In genomic region chr13:109786457-109787134, GRCh38 we compare ENCODE assay signal across 8 cellular contexts. TPM values are rescaled to one million over a fixed set of nuclear protein-coding genes. Genes with fewer than 3 reads are reported as not detected.
A peak's percentile ranks its signal among the peaks of the same experiment; 100 is the strongest.
DNase-seq lines count a peak whose midpoint lies in the region; ATAC-seq and TF ChIP-seq lines count a peak whose summit lies in the region.

Gene IRS2, minus strand, starts transcription at chr13:109786583. Its CDS starts 530 bp downstream, at chr13:109786053.

- H3K27me3 ChIP-seq in vagina = no peaks in the 10 kb centered on the region

- in situ Hi-C loops in astrocyte of the cerebellum (cut with HindIII; ENCODE audit: low sequenced_read_pairs) = no loop called here

- H3K4me1 ChIP-seq in vagina = peaks cover 20% of the 10 kb centered on the region

- intact Hi-C loops in vagina (cut with DNase I) = loop anchor here (10.0 kb wide), 2 partner anchors 318 to 832 kb away; no protein-coding TSS in a partner anchor

- no peaks in the 10 kb centered on the region for H3K9me3 ChIP-seq in vagina

- TF ChIP-seq POLR2A in GM18505 (IDR thresholded peaks at IDR 0.05; ENCODE audit: borderline replicate concordance, extremely low read depth, insufficient read depth, insufficient read length) (no peak), vagina (IDR thresholded peaks at IDR 0.05) (peak; percentile 79 to 99)

- H3K4me3 ChIP-seq in astrocyte of the cerebellum (ENCODE audit: low read depth, low read length) (peak within 1 kb of the TSS; percentile 77), vagina (peak within 1 kb of the TSS; percentile 74 to 84)

- H3K27ac ChIP-seq in vagina = peak within 1 kb of the TSS; percentile 92

- ATAC-seq in GM18505 (IDR thresholded peaks at IDR 0.05; ENCODE audit: unreplicated experiment) = peak; percentile 93
- peak; percentile 83 for ATAC-seq in HG02885 (IDR thresholded peaks at IDR 0.05; ENCODE audit: poor library complexity, unreplicated experiment)

- DNase-seq in NCI-H1694 (lab: John Stamatoyannopoulos, UW) (peak; percentile 86), T-helper 9 cell (peak; percentile 93), astrocyte of the cerebellum (ENCODE audit: low read depth) (peak; percentile 76), hepatic stellate cell (ENCODE audit: low spot score) (peak; percentile 91), renal cortical epithelial cell (ENCODE audit: low read depth) (peak; percentile 84), vagina (ENCODE audit: extremely low spot score in 2 of 2) (peak; percentile 96 to 97)

- peaks cover 0 to 21% of the 10 kb centered on the region in 2 donors for H3K36me3 ChIP-seq in vagina

- no peak for TF ChIP-seq CTCF in astrocyte of the cerebellum (IDR thresholded peaks at IDR 0.05; ENCODE audit: low read depth, low read length, missing control alignments)
- TF ChIP-seq CTCF in vagina (IDR thresholded peaks at IDR 0.05) = no peak

RNA-seq across cellular contexts. Expression of gene IRS2, which starts in this region (rescaled TPM):
- total RNA-seq in renal cortical epithelial cell (6.8 and 22.3 TPM in 2 replicates), vagina (25.0 TPM)

Comparison
In these comparisons a context has a peak if more than half of its experiments do, and no peak if none do; other contexts are left out.
1. Peak in every context shown above with its lines: DNase-seq, ATAC-seq, H3K4me3 ChIP-seq and H3K27ac ChIP-seq.